ENCODE assay signal across 8 cellular contexts in genomic region chr2:200585730-200586643, GRCh38. TPM values are rescaled to one million over a fixed set of nuclear protein-coding genes. Genes with fewer than 3 reads are reported as not detected.
DNase-seq lines count a peak whose midpoint lies in the region; ATAC-seq, FAIRE-seq and TF ChIP-seq lines count a peak whose summit lies in the region.

Gene AOX1, plus strand, starts transcription at chr2:200586014. Its CDS starts 95 bp downstream, at chr2:200586109.

- intact Hi-C loops in K562 (cut with micrococcal nuclease): no loop called here

- TF ChIP-seq CTCF in K562 (IDR thresholded peaks at IDR 0.05 in 2 of 3, conservative IDR thresholded peaks at IDR 0.05 in 1 of 3; ENCODE audit: insufficient read depth in 2 of 3, low read depth in 1 of 3, low read length in 3 of 3): no peak

- CTCF ChIA-PET in K562 (lab: Yijun Ruan, JAX; ENCODE audit: low intra/inter-chr PET ratio): no interaction called here

- H3K27ac ChIP-seq in K562 (ENCODE audit: extremely low read depth, low read depth, low read length): no peak within 1 kb of the TSS

- H3K4me3 ChIP-seq in K562 (no peak within 1 kb of the TSS), iPS-11a (ENCODE audit: low read depth, low read length) (peak within 1 kb of the TSS; percentile 53)

- no peak within 1 kb of the TSS for H3K9ac ChIP-seq in K562 (ENCODE audit: insufficient read depth in 1 of 2, low read depth in 2 of 2, low read length in 2 of 2)

- H3K79me2 ChIP-seq in K562 (ENCODE audit: control insufficient read depth, insufficient read depth, low read length): no peaks in the 10 kb centered on the region

- no peaks in the 10 kb centered on the region for H3K9me1 ChIP-seq in K562 (ENCODE audit: control insufficient read depth, insufficient read depth, low read length)

- BruUV-seq in K562 (replicated peaks; lab: Mats Ljungman, UMichigan): no TSS peak

- in situ Hi-C loops in K562 (cut with MboI): no loop called here

- DNase-seq in GM12891 (ENCODE audit: insufficient read length, low spot score) (peak; percentile 22), NCI-H526 treated with DMSO at 0.1 percent for 48 hours (lab: John Stamatoyannopoulos, UW) (peak; percentile 10), K562 (ENCODE audit: extremely low read depth in 1 of 4, low spot score in 3 of 4) (no peak), renal cortical epithelial cell (ENCODE audit: low read depth) (peak; percentile 33), GOT3 (lab: John Stamatoyannopoulos, UW) (no peak), NOMO-1 (lab: John Stamatoyannopoulos, UW; ENCODE audit: unreplicated experiment in 2 of 2) (no peak)

- no peak within 1 kb of the TSS for H2AFZ ChIP-seq in K562 (ENCODE audit: low read depth, low read length)

- POLR2A ChIA-PET in K562 (lab: Yijun Ruan, JAX): no interaction called here

- no peak for TF ChIP-seq EP300 in K562 (IDR thresholded peaks at IDR 0.05; ENCODE audit: low read length)

- H3K4me2 ChIP-seq in K562 (ENCODE audit: insufficient read depth, low read length): no peak within 1 kb of the TSS

- H3K27me3 ChIP-seq in K562 (ENCODE audit: control insufficient read depth in 2 of 2, insufficient read depth in 2 of 2, low read length in 2 of 2): no peaks in the 10 kb centered on the region

- FAIRE-seq in GM12891 (lab: Jason Lieb, UNC) (peak; percentile 41), K562 (lab: Jason Lieb, UNC) (no peak)

- H3K36me3 ChIP-seq in K562 (ENCODE audit: control insufficient read depth, insufficient read depth, low read length): no peaks in the 10 kb centered on the region

- ATAC-seq in K562 (no peak), HG03378 (IDR thresholded peaks at IDR 0.05; ENCODE audit: unreplicated experiment) (no peak)

- H4K20me1 ChIP-seq in K562 (replicated peaks; ENCODE audit: control insufficient read depth, insufficient read depth, low read length): no peaks in the 10 kb centered on the region

- no peaks in the 10 kb centered on the region; a peak in 1 of 5 replicates for H3K4me1 ChIP-seq in K562 (replicated peaks in 1 of 2; ENCODE audit: control insufficient read depth in 2 of 2, insufficient read depth in 2 of 2, low read length in 2 of 2)

- 85% methylated on average over 41 of the region's 62 CpGs for WGBS in K562 (ENCODE audit: insufficient coverage, low coverage, missing lambda C conversion rate)

- no peak for TF ChIP-seq POLR2A in GM12891 (IDR thresholded peaks at IDR 0.05; ENCODE audit: low read depth, low read length)
- TF ChIP-seq POLR2A in K562 (conservative IDR thresholded peaks at IDR 0.05): no peak

- H3K9me3 ChIP-seq in K562 (replicated peaks; ENCODE audit: control insufficient read depth, insufficient read depth, low read depth, low read length): no peaks in the 10 kb centered on the region

- no peak for TF ChIP-seq RAD21 in K562 (CRISPR knock-in tag; conservative IDR thresholded peaks at IDR 0.05 in 1 of 2, IDR thresholded peaks at IDR 0.05 in 1 of 2)

TF ChIP-seq in GM12891, 5 proteins besides CTCF, POLR2A, EP300 and RAD21:
- TF ChIP-seq TAF1 (IDR thresholded peaks at IDR 0.05; ENCODE audit: low read depth, low read length) (no peak), SPI1 (IDR thresholded peaks at IDR 0.05; ENCODE audit: low read depth, low read length) (no peak)

TF ChIP-seq in K562, 482 proteins besides CTCF, POLR2A, EP300 and RAD21:
- TF ChIP-seq POLR2G (IDR thresholded peaks at IDR 0.05; ENCODE audit: low read depth, low read length): peak; percentile 42; the same call in 1 of the 2 replicates
- TF ChIP-seq CREB3 (tag; conservative IDR thresholded peaks at IDR 0.05; ENCODE audit: low read depth): no peak
- TF ChIP-seq TAF15 (IDR thresholded peaks at IDR 0.05; ENCODE audit: low read depth, low read length): no peak
- TF ChIP-seq PATZ1 (CRISPR knock-in tag; IDR thresholded peaks at IDR 0.05; ENCODE audit: borderline replicate concordance): no peak
- TF ChIP-seq EGR1 (conservative IDR thresholded peaks at IDR 0.05): peak; percentile 23; the same call in 1 of the 2 replicates
- TF ChIP-seq PTBP1 (IDR thresholded peaks at IDR 0.05; ENCODE audit: low read depth, low read length): no peak
- TF ChIP-seq HMG20A (CRISPR knock-in tag; conservative IDR thresholded peaks at IDR 0.05): no peak
- no peak for TF ChIP-seq ILF3 (IDR thresholded peaks at IDR 0.05; ENCODE audit: borderline replicate concordance)
- TF ChIP-seq ZFP30 (CRISPR knock-in tag; IDR thresholded peaks at IDR 0.05; ENCODE audit: borderline replicate concordance): no peak

RNA-seq across cellular contexts. Expression of gene AOX1, which starts in this region (rescaled TPM):
- polyA plus RNA-seq in GM12891 (2012; ENCODE audit: low read depth, missing spikeins): 0.10 TPM
- not detected in 2 replicates for total RNA-seq in K562 (2011; cell fraction: chromatin; rRNA removed; ENCODE audit: low replicate concordance)
- total RNA-seq in K562 (2011; cell fraction: nucleolus; rRNA removed): 0.92 TPM in 1 of 2 replicates, not detected in the other
- not detected in 2 replicates for total RNA-seq in K562 (2011; cell fraction: nucleoplasm; rRNA removed)
- total RNA-seq in K562 (2014; rRNA removed): 0.16 TPM in 1 of 2 replicates, not detected in the other
- not detected in 2 replicates for total RNA-seq in K562 (2014; rRNA removed; fragmentation: Illumina TruSeq; extraction: Trizol)
- total RNA-seq in K562 (2015; rRNA removed; fragmentation: Illumina TruSeq; extraction: Trizol): not detected in 2 replicates
- 0.55 and 0.69 TPM in 2 replicates for total RNA-seq in K562 (2021)
- polyA plus RNA-seq in K562 (2011; rRNA removed): 0.10 and 0.20 TPM in 2 replicates
- polyA plus RNA-seq in K562 (2011; cell fraction: cytosol; rRNA removed): 0.06 and 0.55 TPM in 2 replicates
- polyA plus RNA-seq in K562 (2011; cell fraction: nucleus; rRNA removed): 0.23 and 0.37 TPM in 2 replicates
- polyA plus RNA-seq in K562 (2012): 0.05 TPM in 1 of 2 replicates, not detected in the other
- polyA plus RNA-seq in K562 (2014; fragmentation: Illumina TruSeq; extraction: Trizol): not detected in 2 replicates
- polyA plus RNA-seq in K562 (2014; fragmentation: Nextera tagmentation; extraction: Ambion mirVana): under 1 TPM in 1 of 2 experiments, not detected in 1; 0.20 TPM
- not detected in 2 replicates for polyA plus RNA-seq in K562 (2014; rRNA removed)
- polyA minus RNA-seq in K562 (2011; rRNA and poly(A)+ RNA removed): 0.04 and 0.63 TPM in 2 replicates
- polyA minus RNA-seq in K562 (2011; cell fraction: cytosol; rRNA and poly(A)+ RNA removed): 0.73 TPM in 1 of 2 replicates, not detected in the other
- polyA minus RNA-seq in K562 (2011; cell fraction: nucleus; rRNA and poly(A)+ RNA removed): 0.11 and 0.13 TPM in 2 replicates
- total RNA-seq in renal cortical epithelial cell: 8.0 and 60.4 TPM in 2 replicates

Comparison
In these comparisons a context has a peak if more than half of its experiments do, and no peak if none do; other contexts are left out.
1. DNase-seq: peak in GM12891 (single experiment), NCI-H526 treated with DMSO at 0.1 percent for 48 hours (single experiment) and renal cortical epithelial cell (single experiment); none in K562 (0 of 4), GOT3 (single experiment) and NOMO-1 (0 of 2).